Comparison of ENCODE assay signal across 8 cellular contexts in the genomic region with DNA sequence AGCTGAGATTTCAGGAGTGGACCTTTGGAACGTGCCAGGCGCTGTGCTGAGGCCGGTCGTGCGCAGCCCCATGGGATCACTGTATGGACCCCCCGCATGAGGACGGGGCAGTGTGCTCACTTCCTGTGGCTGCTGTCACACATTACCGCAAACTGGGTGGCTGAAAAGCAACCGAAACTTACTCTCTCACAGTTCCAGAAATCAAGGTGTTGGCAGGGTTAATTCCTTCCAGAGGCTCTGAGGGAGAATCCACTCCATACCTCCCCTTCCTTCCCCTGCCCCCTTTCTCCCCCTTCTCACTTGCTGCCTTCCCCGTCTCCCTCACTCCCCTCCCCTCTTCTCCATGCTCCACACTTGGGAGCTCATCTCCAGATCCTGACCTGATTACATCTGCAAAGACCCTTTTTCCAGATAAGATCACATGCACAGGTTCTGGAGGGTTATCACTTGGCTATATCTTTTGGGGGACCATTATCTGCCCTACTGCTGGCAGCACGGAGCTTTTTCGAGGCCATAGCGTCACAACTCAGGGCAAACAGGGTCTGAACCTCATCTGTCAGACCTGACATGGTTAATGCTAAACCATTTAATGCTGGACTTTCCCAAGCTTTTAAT. TPM values are rescaled to one million over a fixed set of nuclear protein-coding genes. Genes with fewer than 3 reads are reported as not detected.
A peak's percentile ranks its signal among the peaks of the same experiment; 100 is the strongest.
DNase-seq lines count a peak whose midpoint lies in the region; TF ChIP-seq lines count a peak whose summit lies in the region.

No MANE protein-coding gene starts in this region.

- no peaks in the 10 kb centered on the region for H3K9me3 ChIP-seq in esophagus squamous epithelium

- no peak for TF ChIP-seq CTCF in esophagus squamous epithelium (IDR thresholded peaks at IDR 0.05)

- WGBS in esophagus squamous epithelium, 2 donors: 66 to 69% methylated on average over 12 to 13 of the region's 13 CpGs

- peak; percentile 58 for DNase-seq in activated CD4-positive, alpha-beta T cell treated with anti-CD3 and anti-CD28 coated beads for 48 hours
- no peak for DNase-seq in activated CD4-positive, alpha-beta T cell treated with anti-CD3 and anti-CD28 coated beads, Interleukin-2, amount 50 U/mL, for 1 hour
- DNase-seq in NOMO-1 (lab: John Stamatoyannopoulos, UW; ENCODE audit: unreplicated experiment in 2 of 2) (peak; percentile 10 to 21), esophagus squamous epithelium (lab: John Stamatoyannopoulos, UW) (no peak), substantia nigra (lab: John Stamatoyannopoulos, UW) (no peak), GM19238 (ENCODE audit: insufficient read length, low spot score) (no peak), D341Med (ENCODE audit: low spot score) (no peak), DMS79 (lab: John Stamatoyannopoulos, UW) (no peak)

- intact Hi-C loops in esophagus squamous epithelium (cut with DNase I): loop anchor here (10.0 kb wide), 1 partner anchor 117 kb away; no protein-coding TSS in a partner anchor

- H3K4me3 ChIP-seq in esophagus squamous epithelium: no peak overlapping the region

- no peaks in the 10 kb centered on the region for H3K27me3 ChIP-seq in esophagus squamous epithelium

- no peak for TF ChIP-seq POLR2A in esophagus squamous epithelium (IDR thresholded peaks at IDR 0.05)

- peaks cover 53 to 97% (median 75%) of the 10 kb centered on the region in 3 donors for H3K4me1 ChIP-seq in esophagus squamous epithelium

- peak overlapping the region; percentile 83 to 95 (median 90) for H3K27ac ChIP-seq in esophagus squamous epithelium
- H3K27ac ChIP-seq in substantia nigra (ENCODE audit: low read depth, low read length, poor library complexity, severe bottlenecking): peak overlapping the region; percentile 98

- peaks cover 0 to 15% (median 9%) of the 10 kb centered on the region in 3 donors for H3K36me3 ChIP-seq in esophagus squamous epithelium

RNA-seq across cellular contexts. Expression of gene KLF13, which starts 41.2 kb away (rescaled TPM):
- total RNA-seq in esophagus squamous epithelium: 10 to 100 TPM; 16.4 to 54.6 (median 41.8) TPM

Comparison
In these comparisons a context has a peak if more than half of its experiments do, and no peak if none do; other contexts are left out.
1. DNase-seq: peak in activated CD4-positive, alpha-beta T cell treated with anti-CD3 and anti-CD28 coated beads for 48 hours (single experiment) and NOMO-1 (2 of 2); none in activated CD4-positive, alpha-beta T cell treated with anti-CD3 and anti-CD28 coated beads, Interleukin-2, amount 50 U/mL, for 1 hour (single experiment), esophagus squamous epithelium (single experiment), substantia nigra (0 of 49), GM19238 (single experiment), D341Med (single experiment) and DMS79 (single experiment).